Comparison of ENCODE assay signal across 11 cellular contexts in the genomic region with DNA sequence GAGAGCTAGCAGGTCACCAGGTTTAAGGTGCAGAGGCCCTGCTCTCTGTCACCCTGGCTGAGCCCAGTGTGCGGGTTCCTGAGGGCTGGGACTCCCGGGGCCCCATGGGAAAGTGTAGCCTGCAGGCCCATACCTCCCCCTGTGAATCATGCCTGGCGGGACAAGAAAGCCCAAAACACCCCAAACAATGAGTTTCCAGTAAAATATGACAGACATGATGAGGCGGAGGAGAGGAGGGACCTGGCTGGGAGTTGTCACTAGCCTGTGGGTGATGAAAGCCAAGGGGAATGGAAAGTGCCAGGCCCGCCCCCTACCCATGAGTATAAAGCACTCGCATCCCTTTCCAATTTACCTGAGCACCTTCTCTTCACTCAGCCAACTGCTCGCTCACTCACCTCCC. TPM values are rescaled to one million over a fixed set of nuclear protein-coding genes. Genes with fewer than 3 reads are reported as not detected.
"Had no signal": no experiment of that assay in that cellular context is flagged by ENCODE, and none has a peak within 500 bp of the region (broad histone marks: within the 10 kb centered on the region; RNA-seq: fewer than 3 reads in every experiment).

No MANE protein-coding gene starts in this region.

RNA-seq across cellular contexts. Expression of a gene that starts 26.8 kb away (rescaled TPM):
- total RNA-seq: activated B cell treated with CpG ODN at 0.5 μM for 24 hours; activated CD4-positive, alpha-beta T cell treated with anti-CD3 and anti-CD28 coated beads, Interleukin-2, amount 10 ng/mL, durations not matched to agents 24 days and 14 days; activated CD8-positive, alpha-beta memory T cell treated with anti-CD3 and anti-CD28 coated beads for 36 hours; activated CD8-positive, alpha-beta T cell treated with anti-CD3 and anti-CD28 coated beads for 36 hours; activated naive CD4-positive, alpha-beta T cell treated with anti-CD3 and anti-CD28 coated beads, Interleukin-2, amount 50 U/mL, for 72 hours; activated T-cell treated with anti-CD3 and anti-CD28 coated beads, Interleukin-2, amount 50 U/mL, for 72 hours; activated T-helper 1 cell treated with anti-CD3 and anti-CD28 coated beads, Interleukin-12 subunit alpha, Interleukin-12 subunit beta, Interleukin-2, Interleukin-4 antibody, amounts not matched to agents 30 ng/mL and 10 ng/mL and 1 ng/mL, durations not matched to agents 14 hours and 24 hours and 36 hours; aorta; astrocyte; body of pancreas; cardiac muscle cell had no signal
- polyA plus RNA-seq: cardiac muscle cell had no signal
